21 cellular contexts compared by ENCODE assay signal in genomic region chr14:61419201-61419600, GRCh38.
DNase-seq lines count a peak whose midpoint lies in the region; ATAC-seq and TF ChIP-seq lines count a peak whose summit lies in the region.
"Had no signal": no experiment of that assay in that cellular context is flagged by ENCODE, and none has a peak within 500 bp of the region (broad histone marks: within the 10 kb centered on the region; RNA-seq: fewer than 3 reads in every experiment).

No MANE protein-coding gene starts in this region.

- peaks cover under 1% of the 10 kb centered on the region for H3K79me2 ChIP-seq in parathyroid adenoma

- H3K9me3 Mint-ChIP-seq in activated CD4-positive, alpha-beta memory T cell treated with anti-CD3 and anti-CD28 coated beads for 36 hours: peaks cover 4% of the 10 kb centered on the region
- peaks cover 12% of the 10 kb centered on the region for H3K9me3 Mint-ChIP-seq in activated CD4-positive, alpha-beta memory T cell treated with anti-CD3 and anti-CD28 coated beads, Interleukin-2, amount 10 ng/mL, durations not matched to agents 7 days and 5 days
- H3K9me3 Mint-ChIP-seq in CD4-positive, alpha-beta T cell: no peaks in the 10 kb centered on the region
- H3K9me3 Mint-ChIP-seq in activated naive CD8-positive, alpha-beta T cell treated with anti-CD3 and anti-CD28 coated beads for 36 hours: peaks cover 7% of the 10 kb centered on the region

- H3K27me3 Mint-ChIP-seq in activated CD4-positive, alpha-beta memory T cell treated with anti-CD3 and anti-CD28 coated beads for 36 hours: no peaks in the 10 kb centered on the region
- H3K27me3 Mint-ChIP-seq in activated CD4-positive, alpha-beta memory T cell treated with anti-CD3 and anti-CD28 coated beads, Interleukin-2, amount 10 ng/mL, durations not matched to agents 7 days and 5 days: no peaks in the 10 kb centered on the region
- H3K27me3 Mint-ChIP-seq in CD4-positive, alpha-beta T cell: no peaks in the 10 kb centered on the region
- H3K27me3 Mint-ChIP-seq in activated naive CD8-positive, alpha-beta T cell treated with anti-CD3 and anti-CD28 coated beads for 36 hours: no peaks in the 10 kb centered on the region

- no peak overlapping the region for H3K4me3 Mint-ChIP-seq in activated CD4-positive, alpha-beta memory T cell treated with anti-CD3 and anti-CD28 coated beads for 36 hours
- no peak overlapping the region for H3K4me3 Mint-ChIP-seq in activated CD4-positive, alpha-beta memory T cell treated with anti-CD3 and anti-CD28 coated beads, Interleukin-2, amount 10 ng/mL, durations not matched to agents 7 days and 5 days
- peak overlapping the region; percentile 43 for H3K4me3 Mint-ChIP-seq in CD4-positive, alpha-beta T cell
- H3K4me3 Mint-ChIP-seq in activated naive CD8-positive, alpha-beta T cell treated with anti-CD3 and anti-CD28 coated beads for 36 hours: no peak overlapping the region

- H3K27me3 ChIP-seq in CD4-positive, alpha-beta T cell (ENCODE audit: control insufficient read depth, insufficient read depth, low read length): no peaks in the 10 kb centered on the region
- no peaks in the 10 kb centered on the region for H3K27me3 ChIP-seq in parathyroid adenoma (ENCODE audit: control insufficient read depth, insufficient read depth, low read length)
- H3K27me3 ChIP-seq: ovary had no signal

- no peak overlapping the region for H3K9ac ChIP-seq in parathyroid adenoma

- POLR2A ChIA-PET in activated CD4-positive, alpha-beta memory T cell treated with anti-CD3 and anti-CD28 coated beads for 36 hours (lab: Charles Lee): interaction anchor here (0.7 to 1.3 kb wide), 2 partner anchors 16 to 68 kb away, joined by 3 to 4 read pairs; no protein-coding TSS in a partner anchor
- POLR2A ChIA-PET in activated CD4-positive, alpha-beta memory T cell treated with anti-CD3 and anti-CD28 coated beads, Interleukin-2, amount 10 ng/mL, durations not matched to agents 7 days and 5 days (lab: Charles Lee): interaction anchor here (0.7 to 0.9 kb wide), 2 partner anchors 13 to 106 kb away, joined by 3 read pairs; no protein-coding TSS in a partner anchor
- POLR2A ChIA-PET in CD4-positive, alpha-beta T cell (lab: Charles Lee): interaction anchor here (0.6 to 2.0 kb wide), 4 partner anchors 12 to 98 kb away, joined by 3 to 4 read pairs (median 4); partner anchors contain the start of gene PRKCH

- H3K36me3 Mint-ChIP-seq in activated CD4-positive, alpha-beta memory T cell treated with anti-CD3 and anti-CD28 coated beads for 36 hours: peaks cover 12% of the 10 kb centered on the region
- peaks cover 43% of the 10 kb centered on the region for H3K36me3 Mint-ChIP-seq in activated CD4-positive, alpha-beta memory T cell treated with anti-CD3 and anti-CD28 coated beads, Interleukin-2, amount 10 ng/mL, durations not matched to agents 7 days and 5 days (ENCODE audit: low read depth)
- H3K36me3 Mint-ChIP-seq in CD4-positive, alpha-beta T cell (ENCODE audit: low read depth): peaks cover 18% of the 10 kb centered on the region
- peaks cover 57% of the 10 kb centered on the region for H3K36me3 Mint-ChIP-seq in activated naive CD8-positive, alpha-beta T cell treated with anti-CD3 and anti-CD28 coated beads for 36 hours

- peaks cover 22% of the 10 kb centered on the region for H3K4me1 ChIP-seq in parathyroid adenoma

- H2AFZ ChIP-seq in parathyroid adenoma: no peak overlapping the region

- H3K27ac Mint-ChIP-seq in activated CD4-positive, alpha-beta memory T cell treated with anti-CD3 and anti-CD28 coated beads for 36 hours: peak overlapping the region; percentile 73
- H3K27ac Mint-ChIP-seq in activated CD4-positive, alpha-beta memory T cell treated with anti-CD3 and anti-CD28 coated beads, Interleukin-2, amount 10 ng/mL, durations not matched to agents 7 days and 5 days: no peak overlapping the region
- H3K27ac Mint-ChIP-seq in CD4-positive, alpha-beta T cell: no peak overlapping the region
- peak overlapping the region; percentile 94 for H3K27ac Mint-ChIP-seq in activated naive CD8-positive, alpha-beta T cell treated with anti-CD3 and anti-CD28 coated beads for 36 hours

- no peak overlapping the region for H3K4me2 ChIP-seq in parathyroid adenoma (ENCODE audit: low read length)

- H3K9me3 ChIP-seq in CD4-positive, alpha-beta T cell (ENCODE audit: control insufficient read depth, low read length): no peaks in the 10 kb centered on the region
- H3K9me3 ChIP-seq in parathyroid adenoma (ENCODE audit: control insufficient read depth, low read length): no peaks in the 10 kb centered on the region
- H3K9me3 ChIP-seq: ovary had no signal

- no peak for DNase-seq in activated CD4-positive, alpha-beta memory T cell treated with anti-CD3 and anti-CD28 coated beads for 36 hours
- DNase-seq in activated CD4-positive, alpha-beta memory T cell treated with anti-CD3 and anti-CD28 coated beads, Interleukin-2, amount 10 ng/mL, durations not matched to agents 7 days and 5 days: no peak
- DNase-seq in CD4-positive, alpha-beta T cell: no peak
- DNase-seq in activated naive CD8-positive, alpha-beta T cell treated with anti-CD3 and anti-CD28 coated beads for 36 hours: no peak
- DNase-seq in posterior cingulate gyrus (no peak), nucleus accumbens (lab: John Stamatoyannopoulos, UW) (no peak), NCI-H748 (lab: John Stamatoyannopoulos, UW; ENCODE audit: unreplicated experiment) (no peak)
- DNase-seq: activated gamma-delta T cell; DMS53; HCEC 1CT; hippocampal formation; islet precursor cell; NCI-H1436 treated with DMSO at 0.1 percent for 48 hours; NCI-H2171; NCI-H526; ovary; Right ventricle myocardium superior; stimulated activated naive CD4-positive, alpha-beta T cell; SW 1271 had no signal

- no peaks in the 10 kb centered on the region for H3K36me3 ChIP-seq in parathyroid adenoma (ENCODE audit: control insufficient read depth, insufficient read depth, low read length)
- H3K36me3 ChIP-seq: ovary had no signal

- ATAC-seq in CD4-positive, alpha-beta T cell (ENCODE audit: poor library complexity): no peak

- CTCF ChIA-PET in activated CD4-positive, alpha-beta memory T cell treated with anti-CD3 and anti-CD28 coated beads for 36 hours (lab: Charles Lee): interaction anchor here (0.7 to 1.2 kb wide), 4 partner anchors 10 to 418 kb away, joined by 3 read pairs; no protein-coding TSS in a partner anchor
- CTCF ChIA-PET in activated CD4-positive, alpha-beta memory T cell treated with anti-CD3 and anti-CD28 coated beads, Interleukin-2, amount 10 ng/mL, durations not matched to agents 7 days and 5 days (lab: Charles Lee): interaction anchor here (1.0 to 2.8 kb wide), 3 partner anchors 13 to 55 kb away, joined by 3 to 10 read pairs (median 3); no protein-coding TSS in a partner anchor
- CTCF ChIA-PET in CD4-positive, alpha-beta T cell (lab: Charles Lee): interaction anchor here (0.7 to 1.4 kb wide), 3 partner anchors 13 to 122 kb away, joined by 3 read pairs; no protein-coding TSS in a partner anchor

- peak overlapping the region; percentile 27 for H3K27ac ChIP-seq in CD4-positive, alpha-beta T cell (ENCODE audit: low read depth, low read length)
- H3K27ac ChIP-seq in parathyroid adenoma: peak overlapping the region; percentile 25
- H3K27ac ChIP-seq: ovary had no signal

- H3K4me3 ChIP-seq in parathyroid adenoma (ENCODE audit: low read depth, low read length): no peak overlapping the region
- H3K4me3 ChIP-seq: coronary artery, ovary had no signal

- intact Hi-C loops in activated CD4-positive, alpha-beta memory T cell treated with anti-CD3 and anti-CD28 coated beads for 36 hours (cut with micrococcal nuclease): loop anchor here (1.0 kb wide), 1 partner anchor 9 kb away; no protein-coding TSS in a partner anchor
- intact Hi-C loops in CD4-positive, alpha-beta T cell (cut with DNase I, micrococcal nuclease): no loop called here
- intact Hi-C loops in posterior cingulate gyrus (cut with DNase I): no loop called here

- peaks cover 21% of the 10 kb centered on the region for H3K4me1 Mint-ChIP-seq in activated CD4-positive, alpha-beta memory T cell treated with anti-CD3 and anti-CD28 coated beads for 36 hours (ENCODE audit: low read depth)
- peaks cover 18% of the 10 kb centered on the region for H3K4me1 Mint-ChIP-seq in activated CD4-positive, alpha-beta memory T cell treated with anti-CD3 and anti-CD28 coated beads, Interleukin-2, amount 10 ng/mL, durations not matched to agents 7 days and 5 days
- no peaks in the 10 kb centered on the region for H3K4me1 Mint-ChIP-seq in CD4-positive, alpha-beta T cell (ENCODE audit: low read depth)
- H3K4me1 Mint-ChIP-seq in activated naive CD8-positive, alpha-beta T cell treated with anti-CD3 and anti-CD28 coated beads for 36 hours: peaks cover 87% of the 10 kb centered on the region

- no peak for TF ChIP-seq CTCF in CD4-positive, alpha-beta T cell (IDR thresholded peaks at IDR 0.05)
- no peak for TF ChIP-seq CTCF in parathyroid adenoma (IDR thresholded peaks at IDR 0.05)

Comparison
In these comparisons a context has a peak if more than half of its experiments do, and no peak if none do; other contexts are left out.
1. H3K27ac Mint-ChIP-seq: peak in activated CD4-positive, alpha-beta memory T cell treated with anti-CD3 and anti-CD28 coated beads for 36 hours (single experiment) and activated naive CD8-positive, alpha-beta T cell treated with anti-CD3 and anti-CD28 coated beads for 36 hours (single experiment); none in activated CD4-positive, alpha-beta memory T cell treated with anti-CD3 and anti-CD28 coated beads, Interleukin-2, amount 10 ng/mL, durations not matched to agents 7 days and 5 days (single experiment) and CD4-positive, alpha-beta T cell (single experiment).